Comparison of ENCODE assay signal across 10 cellular contexts in the genomic region with DNA sequence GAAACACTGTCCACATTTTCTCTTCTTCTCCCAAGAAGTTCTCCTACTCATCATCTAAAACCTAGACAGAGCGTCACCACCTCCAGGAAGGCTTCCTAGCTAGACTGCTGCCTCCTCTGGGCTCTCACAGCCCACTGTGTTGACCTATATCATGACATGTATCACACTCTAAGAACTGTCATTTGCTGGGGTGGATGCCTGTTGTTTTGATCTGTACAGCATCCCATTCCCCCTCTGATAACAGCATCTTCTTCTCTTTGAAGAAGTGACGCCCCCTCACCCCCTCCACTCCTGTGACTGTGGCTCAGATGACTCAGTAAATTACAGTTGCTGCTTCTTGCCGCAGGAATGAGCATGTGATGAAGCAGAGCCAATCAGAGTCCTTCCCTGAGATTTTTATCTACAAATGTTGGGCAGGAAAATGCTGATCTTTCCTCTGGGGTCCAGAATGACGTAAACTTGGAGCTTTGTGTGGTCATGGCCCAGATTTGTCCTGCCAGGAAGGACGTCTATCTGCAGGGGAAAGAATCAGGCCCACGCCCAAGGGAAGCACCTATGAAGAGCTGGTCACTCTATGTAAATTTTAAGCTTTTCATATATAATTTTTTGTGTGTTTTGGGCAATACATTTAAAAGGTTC.
DNase-seq lines count a peak whose midpoint lies in the region; ATAC-seq and TF ChIP-seq lines count a peak whose summit lies in the region.
"Had no signal": no experiment of that assay in that cellular context is flagged by ENCODE, and none has a peak within 500 bp of the region (broad histone marks: within the 10 kb centered on the region; RNA-seq: fewer than 3 reads in every experiment).

No MANE protein-coding gene starts in this region.

- H3K4me3 ChIP-seq in choroid plexus epithelial cell (ENCODE audit: low read depth, low read length), result no peak overlapping the region

- no peak for DNase-seq in activated CD4-positive, CD25-positive, alpha-beta regulatory T cell treated with anti-CD3 and anti-CD28 coated beads, Interleukin-2, amount 50 U/mL, for 72 hours
- peak; percentile 82 for DNase-seq in choroid plexus epithelial cell (ENCODE audit: low read depth)
- peak; percentile 54 for DNase-seq in stimulated activated CD8-positive, alpha-beta memory T cell treated with anti-CD3 and anti-CD28 coated beads, Interleukin-4, amount 100 ng/mL, for 48 hours
- no peak for DNase-seq in AML-193 (lab: John Stamatoyannopoulos, UW)
- DNase-seq in epidermal melanocyte (ENCODE audit: insufficient read length, low spot score), result no peak
- no peak for DNase-seq in NCI-H524 treated with DMSO at 0.1 percent for 48 hours (lab: John Stamatoyannopoulos, UW)
- DNase-seq: NCI-H748 treated with DMSO at 0.1 percent for 48 hours; stimulated activated naive B cell treated with anti-CD40 and anti-IgM and Interleukin-4, amounts not matched to agents 10 μg/mL and 1 μg/mL and 100 μg/mL, for 72 hours had no signal

- TF ChIP-seq CTCF in choroid plexus epithelial cell (conservative IDR thresholded peaks at IDR 0.05; ENCODE audit: low read depth, low read length), result no peak

- peak; percentile 38 to 44 for ATAC-seq in activated CD4-positive, CD25-positive, alpha-beta regulatory T cell treated with anti-CD3 and anti-CD28 coated beads, Interleukin-2, amount 50 U/mL, for 24 hours
- peak; percentile 38; the same call in 1 of the 3 replicates for ATAC-seq in SK-N-SH treated with all-trans-retinoic acid at 6 μM for 48 hours
- ATAC-seq: stimulated activated naive B cell treated with anti-CD40 and anti-IgM and Interleukin-4, amounts not matched to agents 10 μg/mL and 1 μg/mL and 100 μg/mL, for 72 hours had no signal

TF ChIP-seq in SK-N-SH treated with all-trans-retinoic acid at 6 μM for 48 hours, 23 proteins besides CTCF, POLR2A, EP300 and RAD21:
- TF ChIP-seq ZFP3 (CRISPR knock-in tag; IDR thresholded peaks at IDR 0.05), result peak; percentile 96
- TF ChIP-seq ISL1 (CRISPR knock-in tag; IDR thresholded peaks at IDR 0.05), result no peak

Comparison
In these comparisons a context has a peak if more than half of its experiments do, and no peak if none do; other contexts are left out.
1. DNase-seq: peak in choroid plexus epithelial cell (single experiment) and stimulated activated CD8-positive, alpha-beta memory T cell treated with anti-CD3 and anti-CD28 coated beads, Interleukin-4, amount 100 ng/mL, for 48 hours (single experiment); none in activated CD4-positive, CD25-positive, alpha-beta regulatory T cell treated with anti-CD3 and anti-CD28 coated beads, Interleukin-2, amount 50 U/mL, for 72 hours (single experiment), AML-193 (0 of 2), epidermal melanocyte (single experiment) and NCI-H524 treated with DMSO at 0.1 percent for 48 hours (single experiment).